ENCODE assay signal across 24 cellular contexts in genomic region chr18:62996552-62996951, GRCh38.
"Had no signal": no experiment of that assay in that cellular context is flagged by ENCODE, and none has a peak within 500 bp of the region (broad histone marks: within the 10 kb centered on the region; RNA-seq: fewer than 3 reads in every experiment).

No MANE protein-coding gene starts in this region.

- DNase-seq: colonic mucosa; effector memory CD4-positive, alpha-beta T cell; esophagus squamous epithelium; glutamatergic neuron; heart right ventricle; naive B cell; occipital lobe; ovary; posterior cingulate gyrus; psoas muscle; right cardiac atrium; sigmoid colon; stimulated activated CD4-positive, alpha-beta T cell treated with anti-CD3 and anti-CD28 coated beads, Interleukin-2, amount 100 ng/mL, for 24 hours; stimulated activated CD4-positive, alpha-beta T cell treated with anti-CD3 and anti-CD28 coated beads, Interleukin-4, amount 100 ng/mL, for 24 hours; stimulated activated naive CD4-positive, alpha-beta T cell treated with Interleukin-2 at 50 U/mL for 16 hours; stomach; thyroid gland; trophoblast cell had no signal

- H3K4me1 ChIP-seq: colonic mucosa, psoas muscle, sigmoid colon, stomach, thyroid gland had no signal

- H3K27me3 ChIP-seq: colonic mucosa, ovary, sigmoid colon, thyroid gland, vagina had no signal

- H3K36me3 Mint-ChIP-seq: memory B cell; naive B cell; natural killer cell treated with Interleukin-12 subunit alpha and Interleukin-12 subunit beta and Interleukin-15 and Interleukin-18, amount 100 ng/mL, for 72 hours had no signal

- H3K4me3 Mint-ChIP-seq: dendritic cell treated with granulocyte-macrophage colony-stimulating factor and Interleukin-4, amounts not matched to agents 40 ng/mL and 50 ng/mL, for 4 days; memory B cell; naive B cell; natural killer cell treated with Interleukin-12 subunit alpha and Interleukin-12 subunit beta and Interleukin-15 and Interleukin-18, amount 100 ng/mL, for 72 hours; stimulated activated effector memory CD8-positive, alpha-beta T cell treated with anti-CD3 and anti-CD28 coated beads, Interleukin-12 subunit alpha, Interleukin-12 subunit beta, amount 100 ng/mL, for 72 hours had no signal

- H3K9me3 Mint-ChIP-seq: dendritic cell treated with granulocyte-macrophage colony-stimulating factor and Interleukin-4, amounts not matched to agents 40 ng/mL and 50 ng/mL, for 4 days; memory B cell; naive B cell; natural killer cell treated with Interleukin-12 subunit alpha and Interleukin-12 subunit beta and Interleukin-15 and Interleukin-18, amount 100 ng/mL, for 72 hours; stimulated activated effector memory CD8-positive, alpha-beta T cell treated with anti-CD3 and anti-CD28 coated beads, Interleukin-12 subunit alpha, Interleukin-12 subunit beta, amount 100 ng/mL, for 72 hours had no signal

- H3K9me3 ChIP-seq: colonic mucosa, esophagus squamous epithelium, heart right ventricle, ovary, psoas muscle, sigmoid colon, stomach, thyroid gland, vagina had no signal

- H3K4me1 Mint-ChIP-seq: stimulated activated effector memory CD8-positive, alpha-beta T cell treated with anti-CD3 and anti-CD28 coated beads, Interleukin-12 subunit alpha, Interleukin-12 subunit beta, amount 100 ng/mL, for 72 hours had no signal

- H3K27ac ChIP-seq: colonic mucosa, esophagus squamous epithelium, heart right ventricle, ovary, psoas muscle, sigmoid colon, stomach, thyroid gland, vagina had no signal

- H3K27me3 Mint-ChIP-seq: dendritic cell treated with granulocyte-macrophage colony-stimulating factor and Interleukin-4, amounts not matched to agents 40 ng/mL and 50 ng/mL, for 4 days had no signal

- H3K27ac Mint-ChIP-seq: dendritic cell treated with granulocyte-macrophage colony-stimulating factor and Interleukin-4, amounts not matched to agents 40 ng/mL and 50 ng/mL, for 4 days; memory B cell; naive B cell; natural killer cell treated with Interleukin-12 subunit alpha and Interleukin-12 subunit beta and Interleukin-15 and Interleukin-18, amount 100 ng/mL, for 72 hours; stimulated activated effector memory CD8-positive, alpha-beta T cell treated with anti-CD3 and anti-CD28 coated beads, Interleukin-12 subunit alpha, Interleukin-12 subunit beta, amount 100 ng/mL, for 72 hours had no signal

- H3K36me3 ChIP-seq: colonic mucosa, esophagus squamous epithelium, heart right ventricle, ovary, sigmoid colon, stomach, thyroid gland, vagina had no signal

- H3K4me3 ChIP-seq: colonic mucosa, esophagus squamous epithelium, heart right ventricle, lung, ovary, psoas muscle, sigmoid colon, stomach, thyroid gland, vagina had no signal
